29 cellular contexts compared by ENCODE assay signal in the genomic region with DNA sequence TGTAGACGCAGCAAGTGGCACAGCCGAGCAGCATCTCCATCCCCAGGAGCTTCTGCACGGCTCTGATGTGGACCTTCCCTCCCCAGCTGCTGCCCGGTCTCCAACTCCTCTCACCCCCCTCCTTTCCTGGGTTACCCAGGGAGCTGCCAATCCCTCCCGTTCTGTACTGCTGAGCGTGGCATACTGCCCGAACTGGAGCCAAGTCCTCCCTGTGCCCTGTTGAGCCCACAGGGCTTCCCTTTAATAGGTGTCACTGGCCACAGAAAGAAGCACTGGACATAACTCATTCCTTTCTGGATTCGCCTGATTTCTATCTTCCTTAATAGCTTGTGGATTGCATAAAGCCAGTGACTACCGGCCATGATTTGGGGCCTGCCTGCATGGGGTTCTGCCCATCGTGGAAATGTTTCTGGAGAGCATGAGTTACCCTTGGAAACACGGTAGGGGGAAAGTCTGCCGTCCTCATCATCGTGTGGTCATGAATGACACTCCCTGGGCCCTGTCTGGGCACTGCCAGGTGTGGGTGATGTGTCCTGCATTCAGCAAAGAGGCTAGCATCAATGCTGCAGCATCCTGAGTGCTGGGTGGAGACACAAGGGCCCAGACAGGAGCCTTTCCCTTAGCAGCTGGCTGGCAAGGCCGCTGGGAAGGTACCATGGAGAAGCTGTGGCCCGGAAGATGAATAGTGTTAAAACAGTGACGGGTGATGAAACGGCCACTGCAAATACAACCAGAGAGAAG.
DNase-seq lines count a peak whose midpoint lies in the region; ATAC-seq and TF ChIP-seq lines count a peak whose summit lies in the region.
"Had no signal": no experiment of that assay in that cellular context is flagged by ENCODE, and none has a peak within 500 bp of the region (broad histone marks: within the 10 kb centered on the region; RNA-seq: fewer than 3 reads in every experiment).

No MANE protein-coding gene starts in this region.

- no peak overlapping the region for H4K91ac ChIP-seq in neuronal stem cell (ENCODE audit: low read depth, low read length, poor library complexity)

- H2BK15ac ChIP-seq in neuronal stem cell (ENCODE audit: low read length): no peak overlapping the region

- no peak overlapping the region for H3K4me3 ChIP-seq in neuronal stem cell (ENCODE audit: low read length in 2 of 2)
- no peak overlapping the region for H3K4me3 ChIP-seq in mucosa of descending colon
- H3K4me3 ChIP-seq: breast epithelium, colonic mucosa, left lung, SJCRH30, spleen had no signal

- no peaks in the 10 kb centered on the region for H3K27me3 ChIP-seq in neuronal stem cell (ENCODE audit: control insufficient read depth in 3 of 3, insufficient read depth in 3 of 3, low read depth in 1 of 3, low read length in 3 of 3)
- H3K27me3 ChIP-seq: colonic mucosa, SJCRH30 had no signal

- H2BK120ac ChIP-seq in neuronal stem cell (ENCODE audit: low read depth, low read length): no peak overlapping the region

- H3K14ac ChIP-seq in neuronal stem cell (ENCODE audit: low read length): no peak overlapping the region

- intact Hi-C loops in head of caudate nucleus (cut with DNase I): no loop called here
- intact Hi-C loops in mucosa of descending colon (cut with DNase I, micrococcal nuclease): no loop called here

- peak overlapping the region; percentile 13 for H3K18ac ChIP-seq in neuronal stem cell (ENCODE audit: low read length)

- H2AFZ ChIP-seq in neuronal stem cell (ENCODE audit: low read length): no peak overlapping the region

- H3K4me2 ChIP-seq in neuronal stem cell (ENCODE audit: insufficient read depth, low read length, poor library complexity, severe bottlenecking): no peak overlapping the region

- H3K36me3 ChIP-seq in neuronal stem cell (replicated peaks in 1 of 2; ENCODE audit: control insufficient read depth in 2 of 2, insufficient read depth in 2 of 2, low read length in 2 of 2) (no peaks in the 10 kb centered on the region), mucosa of descending colon (ENCODE audit: low read depth) (no peaks in the 10 kb centered on the region)
- H3K36me3 ChIP-seq: breast epithelium, colonic mucosa, left lung, SJCRH30, spleen had no signal

- DNase-seq in A172 (ENCODE audit: low spot score) (peak; percentile 65), NCI-H1092 treated with DMSO at 0.1 percent for 48 hours (lab: John Stamatoyannopoulos, UW) (peak; percentile 82), head of caudate nucleus (peak in 25 of 42 donors; percentile 19 to 78 (median 54)), neuronal stem cell (ENCODE audit: low spot score) (no peak), NCI-H510A treated with DMSO at 0.1 percent for 48 hours (lab: John Stamatoyannopoulos, UW) (no peak), NCI-H524 treated with DMSO at 0.1 percent for 48 hours (lab: John Stamatoyannopoulos, UW) (no peak), mucosa of descending colon (no peak)
- no peak for DNase-seq in effector CD8-positive, alpha-beta T cell (lab: John Stamatoyannopoulos, UW)
- DNase-seq: activated B cell treated with CpG ODN at 0.5 μM for 24 hours; activated CD4-positive, alpha-beta T cell treated with anti-CD3 and anti-CD28 coated beads, Interleukin-2, amount 10 ng/mL, durations not matched to agents 7 days and 5 days; activated gamma-delta T cell; activated naive CD8-positive, alpha-beta T cell treated with anti-CD3 and anti-CD28 coated beads for 36 hours; activated T-cell treated with anti-CD3 and anti-CD28 coated beads, Interleukin-2, amount 50 U/mL, for 24 hours; CD8-positive, alpha-beta memory T cell; colonic mucosa; effector memory CD4-positive, alpha-beta T cell; EL; KBM-7; left lung; naive B cell; NCI-H2081; NCI-H226; NCI-H748 treated with DMSO at 0.1 percent for 48 hours; occipital lobe; SJCRH30; spleen; stimulated activated CD4-positive, alpha-beta T cell treated with anti-CD3 and anti-CD28 coated beads, Interleukin-2, amount 100 ng/mL, for 24 hours; T-cell had no signal

- no peaks in the 10 kb centered on the region for H3K79me1 ChIP-seq in neuronal stem cell (ENCODE audit: low read depth, low read length)

- H3K9ac ChIP-seq in neuronal stem cell (ENCODE audit: low read depth, low read length, poor library complexity): no peak overlapping the region

- no peak overlapping the region for H4K8ac ChIP-seq in neuronal stem cell (ENCODE audit: low read depth, low read length)

- H3K9me3 ChIP-seq in neuronal stem cell (replicated peaks in 1 of 2; ENCODE audit: control insufficient read depth in 2 of 2, insufficient read depth in 1 of 2, low read depth in 1 of 2, low read length in 2 of 2) (no peaks in the 10 kb centered on the region), mucosa of descending colon (no peaks in the 10 kb centered on the region)
- H3K9me3 ChIP-seq: breast epithelium, colonic mucosa, left lung, SJCRH30, spleen had no signal

- H3K23ac ChIP-seq in neuronal stem cell (ENCODE audit: low read depth, low read length, poor library complexity): no peak overlapping the region

- H2BK5ac ChIP-seq in neuronal stem cell (ENCODE audit: low read length): no peak overlapping the region

- no peak for ATAC-seq in mucosa of descending colon
- ATAC-seq: left lung, T-cell had no signal

- WGBS in neuronal stem cell (ENCODE audit: extremely low coverage in 2 of 2, insufficient read length in 2 of 2, insufficient replicate concordance in 1 of 2), 2 donors: no CpG with 5 or more reads among the region's 17 CpGs

- H3K4me1 ChIP-seq in neuronal stem cell (ENCODE audit: control insufficient read depth in 2 of 2, insufficient read depth in 1 of 2, low read depth in 1 of 2, low read length in 2 of 2) (peaks cover 0 to 4% of the 10 kb centered on the region in 2 donors), mucosa of descending colon (ENCODE audit: low read depth) (no peaks in the 10 kb centered on the region)
- H3K4me1 ChIP-seq: breast epithelium, colonic mucosa, left lung, spleen had no signal

- H3K27ac ChIP-seq in neuronal stem cell (replicated peaks; ENCODE audit: low read length): no peak overlapping the region
- H3K27ac ChIP-seq: breast epithelium, colonic mucosa, left lung, SJCRH30, spleen had no signal

- H2AK5ac ChIP-seq in neuronal stem cell (ENCODE audit: low read depth, low read length): no peak overlapping the region

- H2BK12ac ChIP-seq in neuronal stem cell (ENCODE audit: low read length): no peak overlapping the region

- no peak overlapping the region for H3K4ac ChIP-seq in neuronal stem cell (ENCODE audit: low read length)

- no peak for TF ChIP-seq CTCF in mucosa of descending colon (IDR thresholded peaks at IDR 0.05)

Comparison
In these comparisons a context has a peak if more than half of its experiments do, and no peak if none do; other contexts are left out.
1. DNase-seq: peak in A172 (single experiment), NCI-H1092 treated with DMSO at 0.1 percent for 48 hours (single experiment) and head of caudate nucleus (25 of 42); none in neuronal stem cell (single experiment), effector CD8-positive, alpha-beta T cell (single experiment), NCI-H510A treated with DMSO at 0.1 percent for 48 hours (single experiment), NCI-H524 treated with DMSO at 0.1 percent for 48 hours (single experiment) and mucosa of descending colon (0 of 3).